In genomic region chr15:85457392-85457968, GRCh38 we compare ENCODE assay signal across 9 cellular contexts.
DNase-seq lines count a peak whose midpoint lies in the region; ATAC-seq and TF ChIP-seq lines count a peak whose summit lies in the region.
"Had no signal": no experiment of that assay in that cellular context is flagged by ENCODE, and none has a peak within 500 bp of the region (broad histone marks: within the 10 kb centered on the region; RNA-seq: fewer than 3 reads in every experiment).

No MANE protein-coding gene starts in this region.

- H3K4me2 ChIP-seq in Karpas-422 (ENCODE audit: low read depth, low read length, poor library complexity, severe bottlenecking) (peak overlapping the region; percentile 68), mesendoderm (ENCODE audit: low read length) (no peak overlapping the region)

- peaks cover 3% of the 10 kb centered on the region; the same call in 1 of the 2 replicates for H4K20me1 ChIP-seq in Karpas-422 (ENCODE audit: insufficient read depth, low read depth, low read length)

- no peak overlapping the region for H3K56ac ChIP-seq in mesendoderm (ENCODE audit: low read length)

- no peak overlapping the region for H2AK5ac ChIP-seq in mesendoderm (ENCODE audit: low read length)

- peaks cover 21% of the 10 kb centered on the region for H3K79me1 ChIP-seq in mesendoderm (ENCODE audit: low read length)

- no peak overlapping the region for H2BK5ac ChIP-seq in mesendoderm (ENCODE audit: low read length)

- no peak overlapping the region for H2BK15ac ChIP-seq in mesendoderm (replicated peaks; ENCODE audit: low read depth)

- H4K8ac ChIP-seq in mesendoderm (ENCODE audit: low read depth, low read length), result no peak overlapping the region

- no peak overlapping the region for H4K5ac ChIP-seq in mesendoderm (ENCODE audit: low read length)

- H3K4me3 ChIP-seq in Karpas-422 (ENCODE audit: low read length) (peak overlapping the region; percentile 53), mesendoderm (ENCODE audit: low read length) (no peak overlapping the region), ascending aorta (no peak overlapping the region)

- H3K4ac ChIP-seq in mesendoderm (ENCODE audit: low read depth, low read length), result no peak overlapping the region

- H3K9ac ChIP-seq in Karpas-422 (ENCODE audit: low read length) (peak overlapping the region; percentile 48), mesendoderm (ENCODE audit: low read length) (no peak overlapping the region)

- peaks cover 99% of the 10 kb centered on the region for H3K4me1 ChIP-seq in Karpas-422 (ENCODE audit: low read length)
- peaks cover 5% of the 10 kb centered on the region for H3K4me1 ChIP-seq in mesendoderm (ENCODE audit: control insufficient read depth, low read depth, low read length)
- no peaks in the 10 kb centered on the region for H3K4me1 ChIP-seq in ascending aorta

- peak overlapping the region; percentile 18 for H3K18ac ChIP-seq in mesendoderm (ENCODE audit: low read length)

- H3K36me3 ChIP-seq in Karpas-422 (ENCODE audit: insufficient read depth, low read length), result no peaks in the 10 kb centered on the region
- H3K36me3 ChIP-seq in mesendoderm (ENCODE audit: control insufficient read depth, insufficient read depth, low read length), result no peaks in the 10 kb centered on the region
- no peaks in the 10 kb centered on the region for H3K36me3 ChIP-seq in ascending aorta

- peak overlapping the region; percentile 83 for H3K27ac ChIP-seq in Karpas-422 (ENCODE audit: low read length)
- no peak overlapping the region for H3K27ac ChIP-seq in mesendoderm (ENCODE audit: low read depth, low read length)
- H3K27ac ChIP-seq in ascending aorta, result no peak overlapping the region

- H3K79me2 ChIP-seq in Karpas-422 (ENCODE audit: low read length) (peaks cover 94% of the 10 kb centered on the region), mesendoderm (ENCODE audit: control insufficient read depth, insufficient read depth, low read length) (peaks cover 50% of the 10 kb centered on the region)

- H2BK120ac ChIP-seq in mesendoderm (ENCODE audit: low read depth, low read length), result no peak overlapping the region

- intact Hi-C loops in left colon (cut with DNase I, micrococcal nuclease), result no loop called here
- intact Hi-C loops in ascending aorta (cut with DNase I), result no loop called here

- peak; percentile 87 for ATAC-seq in GM18873 (IDR thresholded peaks at IDR 0.05; ENCODE audit: low FRiP score, unreplicated experiment)
- ATAC-seq in HG02571 (IDR thresholded peaks at IDR 0.05; ENCODE audit: unreplicated experiment), result peak; percentile 73
- ATAC-seq in left colon, result no peak

- no peaks in the 10 kb centered on the region for H3K27me3 ChIP-seq in Karpas-422 (ENCODE audit: low read length)
- no peaks in the 10 kb centered on the region for H3K27me3 ChIP-seq in mesendoderm (ENCODE audit: insufficient read depth, low read length, poor library complexity)
- no peaks in the 10 kb centered on the region for H3K27me3 ChIP-seq in ascending aorta

- no peak for TF ChIP-seq CTCF in ascending aorta (IDR thresholded peaks at IDR 0.05)

- no peak overlapping the region for H3K23ac ChIP-seq in mesendoderm (ENCODE audit: low read length)

- DNase-seq in Karpas-422, result peak; percentile 77
- DNase-seq in mesendoderm, result no peak
- DNase-seq in left colon, result no peak
- no peak for DNase-seq in ascending aorta (ENCODE audit: low spot score in 2 of 2)
- DNase-seq in NCI-H2029 (lab: John Stamatoyannopoulos, UW), result no peak
- no peak for DNase-seq in D341Med (ENCODE audit: low spot score)
- DNase-seq: anterior cingulate cortex had no signal

- no peaks in the 10 kb centered on the region for H3K9me3 ChIP-seq in Karpas-422 (ENCODE audit: low read length)
- no peaks in the 10 kb centered on the region for H3K9me3 ChIP-seq in ascending aorta

- no CpG with 5 or more reads among the region's 8 CpGs for WGBS in mesendoderm (ENCODE audit: extremely low coverage, insufficient coverage, low lambda C conversion rate)

- H3K9me2 ChIP-seq in Karpas-422 (replicated peaks; ENCODE audit: insufficient read depth, low read length), result no peaks in the 10 kb centered on the region

- H2AFZ ChIP-seq in Karpas-422 (ENCODE audit: low read length), result no peak overlapping the region
